ENCODE assay signal across 11 cellular contexts in the genomic region with DNA sequence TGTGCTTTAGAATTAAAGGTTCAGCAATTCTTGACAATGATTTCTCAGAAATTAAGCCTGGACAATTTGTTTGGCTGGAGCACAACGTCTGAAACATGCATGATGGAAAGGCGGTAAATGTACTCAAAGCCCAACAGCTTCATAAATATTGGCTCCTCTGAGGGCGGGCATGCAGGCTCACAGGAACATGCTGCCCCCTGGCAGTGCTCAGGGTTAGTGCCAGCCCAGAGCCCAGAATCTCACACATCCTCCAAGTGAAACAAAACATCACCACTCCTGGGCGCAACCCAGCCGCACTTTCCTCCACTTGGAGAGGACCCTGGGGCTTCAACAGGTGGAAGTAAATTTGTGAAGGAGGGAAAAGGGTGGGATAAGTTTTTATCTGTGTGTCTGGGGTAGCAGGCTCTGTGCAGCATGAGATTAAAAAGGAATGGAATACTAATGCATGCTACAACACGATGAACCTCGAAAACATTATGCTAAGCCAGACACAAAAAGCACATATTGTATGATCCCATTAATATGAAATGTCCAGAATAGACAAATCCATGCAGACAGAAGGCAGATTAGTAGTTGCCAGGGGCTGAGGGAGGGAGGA. TPM values are rescaled to one million over a fixed set of nuclear protein-coding genes. Genes with fewer than 3 reads are reported as not detected.
DNase-seq lines count a peak whose midpoint lies in the region; ATAC-seq, FAIRE-seq and TF ChIP-seq lines count a peak whose summit lies in the region.
"Had no signal": no experiment of that assay in that cellular context is flagged by ENCODE, and none has a peak within 500 bp of the region (broad histone marks: within the 10 kb centered on the region; RNA-seq: fewer than 3 reads in every experiment).

No MANE protein-coding gene starts in this region.

- H3K36me3 ChIP-seq in Karpas-422 (ENCODE audit: insufficient read depth, low read length) (no peaks in the 10 kb centered on the region), WERI-Rb-1 (no peaks in the 10 kb centered on the region), neural cell (ENCODE audit: insufficient read depth, low read length) (no peaks in the 10 kb centered on the region)
- H3K36me3 ChIP-seq: colonic mucosa, right atrium auricular region had no signal

- ATAC-seq in GM18909 (IDR thresholded peaks at IDR 0.05; ENCODE audit: poor library complexity, unreplicated experiment) (no peak), HG03139 (IDR thresholded peaks at IDR 0.05; ENCODE audit: unreplicated experiment) (no peak), HG02763 (IDR thresholded peaks at IDR 0.05; ENCODE audit: unreplicated experiment) (no peak)

- no peak for TF ChIP-seq EP300 in neural cell (conservative IDR thresholded peaks at IDR 0.05; ENCODE audit: poor library complexity, severe bottlenecking)

- no peak for FAIRE-seq in D721Med (lab: Jason Lieb, UNC)

- H3K27me3 ChIP-seq in Karpas-422 (ENCODE audit: low read length) (no peaks in the 10 kb centered on the region), WERI-Rb-1 (ENCODE audit: insufficient read depth, low read depth, severe bottlenecking) (peaks cover 57% of the 10 kb centered on the region), neural cell (ENCODE audit: insufficient read depth, low read depth, low read length) (no peaks in the 10 kb centered on the region)
- H3K27me3 ChIP-seq: colonic mucosa, right atrium auricular region had no signal

- H3K27ac ChIP-seq in Karpas-422 (ENCODE audit: low read length) (no peak overlapping the region), WERI-Rb-1 (no peak overlapping the region), neural cell (ENCODE audit: low read length) (no peak overlapping the region)
- H3K27ac ChIP-seq: colonic mucosa, right atrium auricular region had no signal

- H3K9me3 ChIP-seq in Karpas-422 (ENCODE audit: low read length) (no peaks in the 10 kb centered on the region), WERI-Rb-1 (ENCODE audit: severe bottlenecking) (peaks cover 3% of the 10 kb centered on the region), neural cell (ENCODE audit: low read length) (no peaks in the 10 kb centered on the region)
- H3K9me3 ChIP-seq: colonic mucosa had no signal

- no peaks in the 10 kb centered on the region for H3K9me2 ChIP-seq in Karpas-422 (replicated peaks; ENCODE audit: insufficient read depth, low read length)
- H3K9me2 ChIP-seq in neural cell (ENCODE audit: insufficient read depth, low read length) = no peaks in the 10 kb centered on the region

- H3K9ac ChIP-seq in Karpas-422 (ENCODE audit: low read length) = no peak overlapping the region
- no peak overlapping the region for H3K9ac ChIP-seq in neural cell (ENCODE audit: low read length)

- H3K4me3 ChIP-seq in Karpas-422 (ENCODE audit: low read length) (no peak overlapping the region), WERI-Rb-1 (ENCODE audit: low read depth, low read length) (no peak overlapping the region), neural cell (ENCODE audit: low read length) (no peak overlapping the region)
- H3K4me3 ChIP-seq: colonic mucosa, right atrium auricular region had no signal

- H2AFZ ChIP-seq in Karpas-422 (ENCODE audit: low read length) (no peak overlapping the region), neural cell (ENCODE audit: low read depth, low read length) (no peak overlapping the region)

- H4K20me1 ChIP-seq in Karpas-422 (ENCODE audit: insufficient read depth, low read depth, low read length) (no peaks in the 10 kb centered on the region), neural cell (ENCODE audit: insufficient read depth) (no peaks in the 10 kb centered on the region)

- peak; percentile 20 for TF ChIP-seq CTCF in D721Med (IDR thresholded peaks at IDR 0.05; ENCODE audit: insufficient read depth, missing control alignments)
- peak; percentile 31; the same call in 1 of the 2 replicates for TF ChIP-seq CTCF in WERI-Rb-1 (IDR thresholded peaks at IDR 0.05; ENCODE audit: low read depth, low read length)
- peak; percentile 59 for TF ChIP-seq CTCF in neural cell (IDR thresholded peaks at IDR 0.05; ENCODE audit: poor library complexity, severe bottlenecking)

- H3K79me2 ChIP-seq in Karpas-422 (ENCODE audit: low read length) (no peaks in the 10 kb centered on the region), neural cell (replicated peaks; ENCODE audit: insufficient read depth, low read length) (no peaks in the 10 kb centered on the region)

- H3F3A ChIP-seq in neural cell (ENCODE audit: insufficient read depth, low read length, poor library complexity, severe bottlenecking) = no peaks in the 10 kb centered on the region

- H3K4me1 ChIP-seq in Karpas-422 (ENCODE audit: low read length) = peaks cover 12% of the 10 kb centered on the region
- H3K4me1 ChIP-seq: colonic mucosa, right atrium auricular region had no signal

- TF ChIP-seq RAD21 in neural cell (conservative IDR thresholded peaks at IDR 0.05) = peak; percentile 64

- DNase-seq in D721Med (ENCODE audit: insufficient read length, low spot score) = no peak
- peak; percentile 83 for DNase-seq in Karpas-422
- peak; percentile 18 for DNase-seq in WERI-Rb-1
- no peak for DNase-seq in germinal center (ENCODE audit: low spot score)
- DNase-seq: colonic mucosa; stimulated activated naive B cell treated with anti-CD40 and anti-IgM and Interleukin-4, amounts not matched to agents 10 μg/mL and 1 μg/mL and 100 μg/mL, for 72 hours had no signal

- H3K4me2 ChIP-seq in Karpas-422 (ENCODE audit: low read depth, low read length, poor library complexity, severe bottlenecking) (no peak overlapping the region), neural cell (ENCODE audit: low read length) (no peak overlapping the region)

TF ChIP-seq in neural cell, 6 proteins besides CTCF, POLR2A, EP300 and RAD21:
- TF ChIP-seq SMC3 (conservative IDR thresholded peaks at IDR 0.05; ENCODE audit: poor library complexity) (peak; percentile 62), EZH2 (IDR thresholded peaks at IDR 0.05; ENCODE audit: borderline replicate concordance, insufficient read depth, low read length, poor library complexity, severe bottlenecking) (no peak)

RNA-seq across cellular contexts. Expression of gene PTPRT, which starts 54.1 kb away (rescaled TPM):
- total RNA-seq in Karpas-422 (2014; rRNA removed; shearing (Covaris generic); ENCODE audit: low replicate concordance) = 39.5 and 44.5 TPM in 2 replicates
- 9.2 and 9.9 TPM in 2 replicates for polyA plus RNA-seq in neural cell
- polyA minus RNA-seq in neural cell = 31.4 and 35.0 TPM in 2 replicates

Comparison
In these comparisons a context has a peak if more than half of its experiments do, and no peak if none do; other contexts are left out.
1. DNase-seq: peak in Karpas-422 (single experiment) and WERI-Rb-1 (single experiment); none in D721Med (single experiment) and germinal center (single experiment).
2. Peak in every context shown above with its lines, with median percentiles within 50 percentile points of each other: CTCF ChIP-seq.